10 cellular contexts compared by ENCODE assay signal in the genomic region with DNA sequence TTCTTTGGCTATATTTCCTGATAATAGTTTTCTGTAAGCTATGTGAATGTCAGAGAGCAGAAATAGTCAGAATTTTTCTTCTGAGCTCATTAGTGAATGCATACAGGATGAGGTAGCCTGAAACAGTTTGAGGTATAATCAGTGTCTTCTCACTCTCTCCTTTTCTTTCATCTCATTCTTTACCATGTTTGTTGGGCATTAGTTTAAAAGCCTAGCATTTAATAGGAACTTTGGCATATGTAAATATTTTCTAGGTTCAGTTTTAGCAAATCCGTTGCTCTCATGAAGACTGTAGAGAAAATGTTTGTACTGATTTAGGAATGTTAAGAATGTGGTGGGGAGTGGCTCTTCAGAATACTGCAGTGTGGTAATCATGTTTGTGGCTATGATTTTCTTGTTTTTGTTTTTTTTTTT.
DNase-seq lines count a peak whose midpoint lies in the region; TF ChIP-seq lines count a peak whose summit lies in the region.
"Had no signal": no experiment of that assay in that cellular context is flagged by ENCODE, and none has a peak within 500 bp of the region (broad histone marks: within the 10 kb centered on the region; RNA-seq: fewer than 3 reads in every experiment).

No MANE protein-coding gene starts in this region.

- POLR2A ChIA-PET in PC-9 (lab: Charles Lee; ENCODE audit: unreplicated experiment), result interaction anchor here (0.5 to 0.8 kb wide), 4 partner anchors 120 to 893 kb away, joined by 3 to 9 read pairs (median 3); no protein-coding TSS in a partner anchor

- peak; percentile 11 for DNase-seq in COLO829 (ENCODE audit: low spot score)
- DNase-seq in PC-9, result peak in 1 of 2 experiments; percentile 79
- DNase-seq in epithelial cell of prostate (ENCODE audit: low read depth, low spot score), result no peak
- no peak for DNase-seq in MM.1S
- no peak for DNase-seq in DMS 273 (lab: John Stamatoyannopoulos, UW; ENCODE audit: unreplicated experiment)
- DNase-seq in testis, result no peak
- DNase-seq in D341Med (ENCODE audit: low spot score), result no peak
- DNase-seq: CD4-positive, alpha-beta T cell; NCI-H774 had no signal

- H3F3A ChIP-seq in PC-9 (ENCODE audit: insufficient read depth, low read depth), result peaks cover 19% of the 10 kb centered on the region; the same call in 1 of the 2 replicates
- no peaks in the 10 kb centered on the region for H3F3A ChIP-seq in MM.1S (ENCODE audit: insufficient read depth, low read length)

- H2AFZ ChIP-seq in PC-9 (no peak overlapping the region), MM.1S (ENCODE audit: low read length) (no peak overlapping the region)

- BruUV-seq in PC-9 (replicated peaks; lab: Mats Ljungman, UMichigan), result no TSS peak

- no peaks in the 10 kb centered on the region for H3K9me2 ChIP-seq in PC-9 (ENCODE audit: insufficient read depth)
- no peaks in the 10 kb centered on the region for H3K9me2 ChIP-seq in MM.1S (replicated peaks; ENCODE audit: insufficient read depth, low read length)

- H3K4me1 ChIP-seq in PC-9 (replicated peaks; ENCODE audit: insufficient read depth) (peaks cover 26% of the 10 kb centered on the region), mesodermal cell (ENCODE audit: control insufficient read depth, insufficient read depth, low read length, poor library complexity, severe bottlenecking) (peaks cover 15% of the 10 kb centered on the region), MM.1S (ENCODE audit: low read length) (no peaks in the 10 kb centered on the region), testis (peaks cover 10% of the 10 kb centered on the region)

- TF ChIP-seq POLR2A in testis (IDR thresholded peaks at IDR 0.05), result no peak

- H3K4me3 ChIP-seq in PC-9 (no peak overlapping the region), mesodermal cell (ENCODE audit: extremely low read depth, insufficient read depth, low read length, poor library complexity, severe bottlenecking) (no peak overlapping the region), MM.1S (ENCODE audit: low read length) (no peak overlapping the region), testis (no peak overlapping the region)

- CTCF ChIA-PET in PC-9 (lab: Charles Lee), result interaction anchor here (0.6 kb wide), 1 partner anchor 1020 kb away, joined by 5 read pairs; no protein-coding TSS in a partner anchor

- H3K9me3 ChIP-seq in PC-9 (ENCODE audit: insufficient read depth, low read depth) (0 out of 2 replicates have a peak, but pooled peaks cover 3% of the 10 kb centered on the region), mesodermal cell (ENCODE audit: control insufficient read depth, low read length) (no peaks in the 10 kb centered on the region), MM.1S (replicated peaks; ENCODE audit: insufficient read depth, low read length) (no peaks in the 10 kb centered on the region), testis (no peaks in the 10 kb centered on the region)

- H3K36me3 ChIP-seq in PC-9 (ENCODE audit: low read depth) (no peaks in the 10 kb centered on the region), mesodermal cell (ENCODE audit: control insufficient read depth, insufficient read depth, low read length) (no peaks in the 10 kb centered on the region), MM.1S (replicated peaks; ENCODE audit: insufficient read depth, low read length) (no peaks in the 10 kb centered on the region), testis (ENCODE audit: low read depth, missing control alignments) (no peaks in the 10 kb centered on the region)

- H3K27ac ChIP-seq in PC-9 (peak overlapping the region; percentile 90), epithelial cell of prostate (peak overlapping the region; percentile 78), mesodermal cell (ENCODE audit: low read depth, low read length, severe bottlenecking) (peak overlapping the region; percentile 98), MM.1S (ENCODE audit: low read length) (no peak overlapping the region), testis (no peak overlapping the region)

- H3K79me2 ChIP-seq in PC-9 (ENCODE audit: low read depth) (no peaks in the 10 kb centered on the region), MM.1S (ENCODE audit: low read length) (no peaks in the 10 kb centered on the region)

- TF ChIP-seq CTCF in PC-9 (conservative IDR thresholded peaks at IDR 0.05) (no peak), MM.1S (IDR thresholded peaks at IDR 0.05; ENCODE audit: low read length) (no peak), testis (IDR thresholded peaks at IDR 0.05) (no peak)

- no peaks in the 10 kb centered on the region for H3K27me3 ChIP-seq in PC-9 (ENCODE audit: insufficient read depth, low read depth)
- H3K27me3 ChIP-seq in MM.1S (replicated peaks; ENCODE audit: insufficient read depth, low read length), result no peaks in the 10 kb centered on the region
- no peaks in the 10 kb centered on the region for H3K27me3 ChIP-seq in testis

- H3K4me2 ChIP-seq in PC-9, result peak overlapping the region; percentile 63
- no peak overlapping the region for H3K4me2 ChIP-seq in MM.1S (ENCODE audit: low read depth, low read length)

- intact Hi-C loops in PC-9 (cut with micrococcal nuclease; ENCODE audit: unreplicated experiment) (loop anchor here (1.0 to 5.0 kb wide), 2 partner anchors 117 to 137 kb away; a partner anchor contains a TSS), testis (cut with DNase I; ENCODE audit: low total_unique reads) (no loop called here)

- H4K20me1 ChIP-seq in PC-9 (ENCODE audit: insufficient read depth), result no peaks in the 10 kb centered on the region
- no peaks in the 10 kb centered on the region for H4K20me1 ChIP-seq in MM.1S (ENCODE audit: insufficient read depth, low read length)

- no peak overlapping the region for H3K9ac ChIP-seq in MM.1S (ENCODE audit: low read length)

- 15 to 20% methylated on average over 1 of the region's 1 CpG for WGBS in mesodermal cell (ENCODE audit: insufficient coverage in 2 of 2), 2 experiments
- WGBS in testis, 2 donors, result 33 to 35% methylated on average over 1 of the region's 1 CpG

Comparison
In these comparisons a context has a peak if more than half of its experiments do, and no peak if none do; other contexts are left out.
1. H3K27ac ChIP-seq: peak in PC-9 (single experiment), epithelial cell of prostate (single experiment) and mesodermal cell (single experiment); none in MM.1S (single experiment) and testis (0 of 2).